ENCODE assay signal across 1 cellular context in genomic region chr18:35136248-35136647, GRCh38.
TF ChIP-seq lines count a peak whose summit lies in the region.

No MANE protein-coding gene starts in this region.

TF ChIP-seq in K562, 482 proteins besides CTCF, POLR2A, EP300 and RAD21 (continued from another document):
- TF ChIP-seq E2F8 (IDR thresholded peaks at IDR 0.05; ENCODE audit: low read depth, partially characterized antibody) (no peak), ZNF609 (CRISPR knock-in tag; IDR thresholded peaks at IDR 0.05; ENCODE audit: borderline replicate concordance) (no peak), RBM17 (IDR thresholded peaks at IDR 0.05; ENCODE audit: borderline replicate concordance, low read depth, low read length) (no peak), THRB (CRISPR knock-in tag; conservative IDR thresholded peaks at IDR 0.05) (no peak), ZNF165 (CRISPR knock-in tag; IDR thresholded peaks at IDR 0.05; ENCODE audit: borderline replicate concordance) (no peak), GTF2F1 (IDR thresholded peaks at IDR 0.05; ENCODE audit: low read depth, low read length) (no peak), FOXA1 (IDR thresholded peaks at IDR 0.05; ENCODE audit: borderline replicate concordance) (no peak), ZNF347 (CRISPR knock-in tag; IDR thresholded peaks at IDR 0.05; ENCODE audit: low read depth) (no peak), FOSL1 (tag; conservative IDR thresholded peaks at IDR 0.05) (peak; percentile 95), RBBP5 (IDR thresholded peaks at IDR 0.05; ENCODE audit: borderline replicate concordance, insufficient read depth, low read length, poor library complexity, severe bottlenecking) (no peak), PCBP2 (IDR thresholded peaks at IDR 0.05; ENCODE audit: low read depth, low read length, poor library complexity, severe bottlenecking) (no peak), TRIM24 (IDR thresholded peaks at IDR 0.05) (peak in 1 of 2 experiments; percentile 68; a peak in 1 of 4 replicates), MAFK (IDR thresholded peaks at IDR 0.05; ENCODE audit: low read length) (no peak), SRSF3 (IDR thresholded peaks at IDR 0.05; ENCODE audit: insufficient read depth, low read length) (no peak), CEBPZ (IDR thresholded peaks at IDR 0.05; ENCODE audit: borderline replicate concordance, low read depth, low read length) (no peak), FOXJ3 (CRISPR knock-in tag; IDR thresholded peaks at IDR 0.05) (no peak), ZNF644 (tag; IDR thresholded peaks at IDR 0.05; ENCODE audit: low read depth) (no peak), THRAP3 (IDR thresholded peaks at IDR 0.05; ENCODE audit: borderline replicate concordance) (no peak), ZFPM2 (CRISPR knock-in tag; IDR thresholded peaks at IDR 0.05) (no peak), BCL6 (CRISPR knock-in tag; IDR thresholded peaks at IDR 0.05) (no peak), ZNF398 (CRISPR knock-in tag; IDR thresholded peaks at IDR 0.05) (no peak), GTF2B (IDR thresholded peaks at IDR 0.05; ENCODE audit: extremely low read depth, insufficient read length) (no peak), ZNF780A (CRISPR knock-in tag; IDR thresholded peaks at IDR 0.05) (no peak), ZNF134 (CRISPR knock-in tag; conservative IDR thresholded peaks at IDR 0.05) (no peak)
